9 cellular contexts compared by ENCODE assay signal in genomic region chr4:87209696-87210095, GRCh38. TPM values are rescaled to one million over a fixed set of nuclear protein-coding genes. Genes with fewer than 3 reads are reported as not detected.
DNase-seq lines count a peak whose midpoint lies in the region; ATAC-seq, FAIRE-seq and TF ChIP-seq lines count a peak whose summit lies in the region.
"Had no signal": no experiment of that assay in that cellular context is flagged by ENCODE, and none has a peak within 500 bp of the region (broad histone marks: within the 10 kb centered on the region; RNA-seq: fewer than 3 reads in every experiment).

No MANE protein-coding gene starts in this region.

- H3K4me2 ChIP-seq in SK-N-SH, result no peak overlapping the region

- H3F3A ChIP-seq in SK-N-SH (replicated peaks; ENCODE audit: insufficient read depth), result no peaks in the 10 kb centered on the region

- H3K79me2 ChIP-seq in SK-N-SH (ENCODE audit: insufficient read depth), result peaks cover 14% of the 10 kb centered on the region

- DNase-seq in GM18507 (ENCODE audit: extremely low spot score, insufficient read length, low read depth) (no peak), NOMO-1 (lab: John Stamatoyannopoulos, UW; ENCODE audit: unreplicated experiment in 2 of 2) (peak; percentile 87 to 92), right atrium auricular region (ENCODE audit: low spot score) (peak; percentile 69), DMS153 (lab: John Stamatoyannopoulos, UW) (no peak), SK-N-SH (no peak), NCI-H1694 (lab: John Stamatoyannopoulos, UW) (no peak), DMS153 treated with DMSO at 0.1 percent for 48 hours (lab: John Stamatoyannopoulos, UW; ENCODE audit: unreplicated experiment) (no peak)

- H3K9me3 ChIP-seq in right atrium auricular region, result no peaks in the 10 kb centered on the region
- H3K9me3 ChIP-seq in SK-N-SH, result no peaks in the 10 kb centered on the region
- H3K9me3 ChIP-seq: tibial nerve had no signal

- WGBS in SK-N-SH (ENCODE audit: low lambda C conversion rate), result 95% methylated on average over 6 of the region's 6 CpGs

- POLR2A ChIA-PET in SK-N-SH (lab: Yijun Ruan, JAX), result no interaction called here

- H4K20me1 ChIP-seq in SK-N-SH (ENCODE audit: insufficient read depth), result no peaks in the 10 kb centered on the region

- TF ChIP-seq RAD21 in SK-N-SH (IDR thresholded peaks at IDR 0.05; ENCODE audit: low read length), result no peak

- peak; percentile 62 for FAIRE-seq in GM18507 (lab: Jason Lieb, UNC)

- H3K9ac ChIP-seq in SK-N-SH, result no peak overlapping the region

- no peaks in the 10 kb centered on the region for H3K36me3 ChIP-seq in right atrium auricular region
- H3K36me3 ChIP-seq in SK-N-SH (replicated peaks in 1 of 2; ENCODE audit: control insufficient read depth in 1 of 2, insufficient read depth in 2 of 2, low read length in 1 of 2), result no peaks in the 10 kb centered on the region

- H3K9me2 ChIP-seq in SK-N-SH, result no peaks in the 10 kb centered on the region

- H3K4me3 ChIP-seq in right atrium auricular region (no peak overlapping the region), SK-N-SH (ENCODE audit: low read depth in 2 of 2, low read length in 1 of 2) (no peak overlapping the region)

- H3K4me1 ChIP-seq in right atrium auricular region, result peaks cover 0 to 19% of the 10 kb centered on the region in 2 donors
- H3K4me1 ChIP-seq in SK-N-SH (ENCODE audit: control insufficient read depth in 1 of 2, insufficient read depth in 2 of 2, low read depth in 1 of 2, low read length in 1 of 2), result peaks cover 0 to 4% of the 10 kb centered on the region in 2 experiments; a peak in 2 of 4 replicates

- peak; percentile 54 for ATAC-seq in HG02571 (IDR thresholded peaks at IDR 0.05; ENCODE audit: unreplicated experiment)

- no peak overlapping the region for H3K27ac ChIP-seq in right atrium auricular region
- no peak overlapping the region for H3K27ac ChIP-seq in SK-N-SH (ENCODE audit: low read depth in 2 of 2, low read length in 1 of 2)

- TF ChIP-seq EP300 in SK-N-SH (IDR thresholded peaks at IDR 0.05; ENCODE audit: borderline replicate concordance in 1 of 2, low read depth in 1 of 2, low read length in 1 of 2), result no peak

- no peak overlapping the region for H2AFZ ChIP-seq in SK-N-SH (ENCODE audit: low read depth)

- H3K27me3 ChIP-seq in right atrium auricular region, result no peaks in the 10 kb centered on the region
- H3K27me3 ChIP-seq in SK-N-SH (ENCODE audit: insufficient read depth), result no peaks in the 10 kb centered on the region
- H3K27me3 ChIP-seq: tibial nerve had no signal

- CTCF ChIA-PET in SK-N-SH (lab: Yijun Ruan, JAX), result interaction anchor here (1.0 to 2.0 kb wide), 2 partner anchors 9 to 28 kb away, joined by 3 to 11 read pairs; partner anchors contain the start of gene KLHL8

- TF ChIP-seq CTCF in right atrium auricular region (IDR thresholded peaks at IDR 0.05) (no peak), SK-N-SH (IDR thresholded peaks at IDR 0.05) (no peak)

TF ChIP-seq in SK-N-SH, 30 proteins besides CTCF, POLR2A, EP300 and RAD21:
- TF ChIP-seq GABPA (IDR thresholded peaks at IDR 0.05; ENCODE audit: low read depth) (no peak), ELF1 (IDR thresholded peaks at IDR 0.05) (no peak), ZBTB33 (IDR thresholded peaks at IDR 0.05; ENCODE audit: borderline replicate concordance, low read depth) (no peak), TAF1 (IDR thresholded peaks at IDR 0.05; ENCODE audit: borderline replicate concordance, low read depth, low read length) (no peak)

RNA-seq across cellular contexts. Expression of gene KLHL8, which starts 10.7 kb away (rescaled TPM):
- 1 to 10 TPM; 5.9 to 6.9 TPM for total RNA-seq in right atrium auricular region
- polyA plus RNA-seq in SK-N-SH (2012; rRNA removed), result 2.4 and 2.8 TPM in 2 replicates
- polyA plus RNA-seq in SK-N-SH (2012; cell fraction: cytosol; rRNA removed), result 4.8 and 7.0 TPM in 2 replicates
- 0.95 and 1.3 TPM in 2 replicates for polyA plus RNA-seq in SK-N-SH (2012; cell fraction: nucleus; rRNA removed)

Comparison
In these comparisons a context has a peak if more than half of its experiments do, and no peak if none do; other contexts are left out.
1. DNase-seq: peak in NOMO-1 (2 of 2) and right atrium auricular region (single experiment); none in GM18507 (single experiment), DMS153 (single experiment), SK-N-SH (single experiment), NCI-H1694 (single experiment) and DMS153 treated with DMSO at 0.1 percent for 48 hours (single experiment).